Comparison of ENCODE assay signal across 19 cellular contexts in genomic region chr16:27256861-27257260, GRCh38. TPM values are rescaled to one million over a fixed set of nuclear protein-coding genes. Genes with fewer than 3 reads are reported as not detected.
DNase-seq lines count a peak whose midpoint lies in the region; ATAC-seq and TF ChIP-seq lines count a peak whose summit lies in the region.
"Had no signal": no experiment of that assay in that cellular context is flagged by ENCODE, and none has a peak within 500 bp of the region (broad histone marks: within the 10 kb centered on the region; RNA-seq: fewer than 3 reads in every experiment).

No MANE protein-coding gene starts in this region.

- POLR2A ChIA-PET in MCF 10A (lab: Yijun Ruan, JAX), result no interaction called here

- no peak overlapping the region for H3K4me3 ChIP-seq in mammary epithelial cell (replicated peaks in 1 of 3; ENCODE audit: insufficient read depth in 1 of 3, low read depth in 2 of 3, low read length in 3 of 3)
- H3K4me3 ChIP-seq: PC-9 had no signal

- H3K4me1 ChIP-seq in mammary epithelial cell (ENCODE audit: insufficient read depth, low read length), result peaks cover 37% of the 10 kb centered on the region
- H3K4me1 ChIP-seq: Caco-2 had no signal

- no peak for ATAC-seq in activated naive CD8-positive, alpha-beta T cell treated with anti-CD3 and anti-CD28 coated beads, Interleukin-2, amount 50 U/mL, for 24 hours
- no peak for ATAC-seq in Right ventricle myocardium superior (ENCODE audit: poor library complexity)
- ATAC-seq in GM19035 (IDR thresholded peaks at IDR 0.05; ENCODE audit: unreplicated experiment), result no peak
- no peak for ATAC-seq in T-helper 17 cell
- ATAC-seq: HepG2 had no signal

- WGBS in mammary epithelial cell (ENCODE audit: low coverage, missing lambda C conversion rate), result 100% methylated on average over 3 of the region's 3 CpGs

- DNase-seq in MCF 10A (ENCODE audit: unreplicated experiment) (no peak), mammary epithelial cell (no peak), posterior vena cava (ENCODE audit: low spot score) (peak; percentile 10), Right ventricle myocardium superior (no peak), T-helper 17 cell (no peak)
- DNase-seq in activated naive CD8-positive, alpha-beta T cell treated with anti-CD3 and anti-CD28 coated beads, Interleukin-2, amount 50 U/mL, for 24 hours, result no peak
- DNase-seq: ACHN; AML-193; Caco-2; CD4-positive, CD25-positive, alpha-beta regulatory T cell; DMS153; GOT3; NCI-H1048; NCI-H1436 treated with DMSO at 0.1 percent for 48 hours; NCI-H524; PC-9 had no signal

- no peaks in the 10 kb centered on the region for H3K9me3 ChIP-seq in mammary epithelial cell (replicated peaks; ENCODE audit: insufficient read depth, low read length)
- H3K9me3 ChIP-seq in T-helper 17 cell (ENCODE audit: control insufficient read depth, low read length, poor library complexity, severe bottlenecking), result no peaks in the 10 kb centered on the region
- H3K9me3 ChIP-seq: Caco-2 had no signal

- H3K4me1 Mint-ChIP-seq in MCF 10A (ENCODE audit: insufficient read depth, unreplicated experiment) (peaks cover 30% of the 10 kb centered on the region), T-helper 17 cell (peaks cover 35% of the 10 kb centered on the region)
- peaks cover 91% of the 10 kb centered on the region for H3K4me1 Mint-ChIP-seq in activated naive CD8-positive, alpha-beta T cell treated with anti-CD3 and anti-CD28 coated beads, Interleukin-2, amount 50 U/mL, for 24 hours

- no peaks in the 10 kb centered on the region for H3K27me3 Mint-ChIP-seq in MCF 10A (ENCODE audit: insufficient read depth, unreplicated experiment)
- H3K27me3 Mint-ChIP-seq in activated naive CD8-positive, alpha-beta T cell treated with anti-CD3 and anti-CD28 coated beads, Interleukin-2, amount 50 U/mL, for 24 hours, result no peaks in the 10 kb centered on the region
- H3K27me3 Mint-ChIP-seq in T-helper 17 cell, result no peaks in the 10 kb centered on the region
- H3K27me3 Mint-ChIP-seq: CD4-positive, CD25-positive, alpha-beta regulatory T cell had no signal

- peaks cover 49% of the 10 kb centered on the region for H3K36me3 Mint-ChIP-seq in MCF 10A (ENCODE audit: insufficient read depth, unreplicated experiment)
- peaks cover 52% of the 10 kb centered on the region for H3K36me3 Mint-ChIP-seq in activated naive CD8-positive, alpha-beta T cell treated with anti-CD3 and anti-CD28 coated beads, Interleukin-2, amount 50 U/mL, for 24 hours (ENCODE audit: low read depth)
- H3K36me3 Mint-ChIP-seq in T-helper 17 cell (ENCODE audit: low read depth), result peaks cover 21% of the 10 kb centered on the region

- H3K9ac ChIP-seq in mammary epithelial cell (ENCODE audit: insufficient read depth, low read length), result no peak overlapping the region
- H3K9ac ChIP-seq: KMS-11 had no signal

- H4K20me1 ChIP-seq in mammary epithelial cell (ENCODE audit: insufficient read depth, low read length), result no peaks in the 10 kb centered on the region

- TF ChIP-seq CTCF in MCF 10A (IDR thresholded peaks at IDR 0.05; ENCODE audit: unreplicated experiment) (no peak), mammary epithelial cell (conservative IDR thresholded peaks at IDR 0.05 in 1 of 2, IDR thresholded peaks at IDR 0.05 in 1 of 2; ENCODE audit: extremely low read depth in 1 of 2, insufficient read depth in 1 of 2, low read depth in 1 of 2, low read length in 2 of 2) (no peak)

- CTCF ChIA-PET in MCF 10A (lab: Yijun Ruan, JAX), result interaction anchor here (0.7 to 4.4 kb wide), 3 partner anchors 22 to 111 kb away, joined by 3 to 30 read pairs (median 4); no protein-coding TSS in a partner anchor
- CTCF ChIA-PET in mammary epithelial cell (lab: Charles Lee; ENCODE audit: low non-redundant PET), result no interaction called here

- H3K27me3 ChIP-seq in mammary epithelial cell (ENCODE audit: insufficient read depth, low read length), result no peaks in the 10 kb centered on the region

- H3K27ac Mint-ChIP-seq in MCF 10A (ENCODE audit: low read depth, unreplicated experiment) (peak overlapping the region; percentile 76), T-helper 17 cell (no peak overlapping the region)
- peak overlapping the region; percentile 53 for H3K27ac Mint-ChIP-seq in activated naive CD8-positive, alpha-beta T cell treated with anti-CD3 and anti-CD28 coated beads, Interleukin-2, amount 50 U/mL, for 24 hours

- H3K4me3 Mint-ChIP-seq in MCF 10A (ENCODE audit: unreplicated experiment) (no peak overlapping the region), T-helper 17 cell (no peak overlapping the region)
- H3K4me3 Mint-ChIP-seq in activated naive CD8-positive, alpha-beta T cell treated with anti-CD3 and anti-CD28 coated beads, Interleukin-2, amount 50 U/mL, for 24 hours, result no peak overlapping the region

- H3K79me2 ChIP-seq in mammary epithelial cell (ENCODE audit: insufficient read depth, low read length), result peaks cover 16% of the 10 kb centered on the region

- peaks cover 6% of the 10 kb centered on the region for H3K36me3 ChIP-seq in mammary epithelial cell (ENCODE audit: insufficient read depth, low read length)

- no peak overlapping the region for H3K4me2 ChIP-seq in mammary epithelial cell (ENCODE audit: insufficient read depth, low read depth, low read length)
- H3K4me2 ChIP-seq: KMS-11, PC-9 had no signal

- dilution Hi-C loops in mammary epithelial cell (cut with HindIII; ENCODE audit: low sequenced_read_pairs), result no loop called here

- intact Hi-C loops in MCF 10A (cut with micrococcal nuclease), result no loop called here
- intact Hi-C loops in mammary epithelial cell (cut with micrococcal nuclease), result no loop called here
- intact Hi-C loops in posterior vena cava (cut with DNase I), result no loop called here
- intact Hi-C loops in Right ventricle myocardium superior (cut with DNase I), result no loop called here

- H2AFZ ChIP-seq in mammary epithelial cell (ENCODE audit: low read depth, low read length), result no peak overlapping the region
- H2AFZ ChIP-seq: PC-9 had no signal

- no peaks in the 10 kb centered on the region for H3K9me3 Mint-ChIP-seq in MCF 10A (ENCODE audit: unreplicated experiment)
- no peaks in the 10 kb centered on the region for H3K9me3 Mint-ChIP-seq in activated naive CD8-positive, alpha-beta T cell treated with anti-CD3 and anti-CD28 coated beads, Interleukin-2, amount 50 U/mL, for 24 hours
- H3K9me3 Mint-ChIP-seq: CD4-positive, CD25-positive, alpha-beta regulatory T cell had no signal

- BruUV-seq in MCF 10A (replicated peaks; lab: Mats Ljungman, UMichigan) (no TSS peak), mammary epithelial cell (replicated peaks; lab: Mats Ljungman, UMichigan) (no TSS peak)

- no peak overlapping the region for H3K27ac ChIP-seq in mammary epithelial cell (ENCODE audit: insufficient read depth, low read depth, low read length)
- H3K27ac ChIP-seq: KMS-11, PC-9 had no signal

- in situ Hi-C loops in mammary epithelial cell (cut with MboI; ENCODE audit: low sequenced_read_pairs in 2 of 2), result no loop called here

RNA-seq across cellular contexts. Expression of gene NSMCE1, which starts 11.7 kb away (rescaled TPM):
- total RNA-seq in MCF 10A (2022), result 106 and 119 TPM in 2 replicates
- 10 to 100 TPM; 71.6 to 81.2 TPM for total RNA-seq in mammary epithelial cell
- 54.1 TPM for polyA plus RNA-seq in mammary epithelial cell
- polyA minus RNA-seq in mammary epithelial cell, result 71.1 TPM
- total RNA-seq in posterior vena cava, result 10 to 100 TPM; 45.3 to 52.0 TPM
- 36.0 TPM for total RNA-seq in Right ventricle myocardium superior
- 10 to 100 TPM; 35.1 to 49.2 TPM for total RNA-seq in T-helper 17 cell

RNA-seq across cellular contexts. Expression of gene KDM8, which starts 53.5 kb away (rescaled TPM):
- total RNA-seq in MCF 10A (2022) (3.7 and 4.1 TPM in 2 replicates), mammary epithelial cell (1 to 10 TPM; 2.8 to 4.0 TPM), posterior vena cava (1 to 10 TPM; 4.4 to 4.6 TPM), Right ventricle myocardium superior (2.9 TPM), T-helper 17 cell (10 to 100 TPM; 11.6 to 11.9 TPM)
- 2.3 TPM for polyA plus RNA-seq in mammary epithelial cell
- 1.6 TPM for polyA minus RNA-seq in mammary epithelial cell

RNA-seq across cellular contexts. Expression of gene IL4R, which starts 56.9 kb away (rescaled TPM):
- 50.4 and 51.9 TPM in 2 replicates for total RNA-seq in MCF 10A (2022)
- total RNA-seq in mammary epithelial cell, result 100 to 1,000 TPM in 1 of 2 donors, 10 to 100 TPM in 1; 69.8 to 152 TPM
- 94.9 TPM for polyA plus RNA-seq in mammary epithelial cell
- 198 TPM for polyA minus RNA-seq in mammary epithelial cell
- total RNA-seq in posterior vena cava, result 100 to 1,000 TPM in 1 of 2 donors, 10 to 100 TPM in 1; 99.2 to 112 TPM
- total RNA-seq in Right ventricle myocardium superior, result 8.2 TPM
- 100 to 1,000 TPM; 156 to 173 TPM for total RNA-seq in T-helper 17 cell
